ENCODE assay signal across 15 cellular contexts in genomic region chr10:111107023-111107422, GRCh38. TPM values are rescaled to one million over a fixed set of nuclear protein-coding genes. Genes with fewer than 3 reads are reported as not detected.
A peak's percentile ranks its signal among the peaks of the same experiment; 100 is the strongest.
DNase-seq lines count a peak whose midpoint lies in the region; ATAC-seq, FAIRE-seq and TF ChIP-seq lines count a peak whose summit lies in the region.
"Had no signal": no experiment of that assay in that cellular context is flagged by ENCODE, and none has a peak within 500 bp of the region (broad histone marks: within the 10 kb centered on the region; RNA-seq: fewer than 3 reads in every experiment).

No MANE protein-coding gene starts in this region.

- H3K9ac ChIP-seq in endodermal cell (ENCODE audit: extremely low read depth, low read length, poor library complexity, severe bottlenecking) (no peak overlapping the region), mesendoderm (ENCODE audit: low read length) (no peak overlapping the region)

- no peak overlapping the region for H4K5ac ChIP-seq in mesendoderm (ENCODE audit: low read length)

- H3K4me3 ChIP-seq in A549 = no peak overlapping the region
- H3K4me3 ChIP-seq in endodermal cell (ENCODE audit: low read length) = no peak overlapping the region
- H3K4me3 ChIP-seq in mesendoderm (ENCODE audit: low read length) = no peak overlapping the region
- no peak overlapping the region for H3K4me3 ChIP-seq in Peyer's patch
- no peak overlapping the region for H3K4me3 ChIP-seq in CD8-positive, alpha-beta T cell (ENCODE audit: low read depth, low read length)
- H3K4me3 ChIP-seq: GM12878 had no signal

- H2AK5ac ChIP-seq in mesendoderm (ENCODE audit: low read length) = no peak overlapping the region

- H3K4me1 ChIP-seq in A549 (no peaks in the 10 kb centered on the region), endodermal cell (ENCODE audit: control insufficient read depth, insufficient read depth, low read length) (no peaks in the 10 kb centered on the region), mesendoderm (ENCODE audit: control insufficient read depth, low read depth, low read length) (no peaks in the 10 kb centered on the region), Peyer's patch (peaks cover 0 to 11% (median 0%) of the 10 kb centered on the region in 4 donors)
- H3K4me1 ChIP-seq in CD8-positive, alpha-beta T cell (ENCODE audit: insufficient read depth, low read length) = no peaks in the 10 kb centered on the region

- H2BK5ac ChIP-seq in mesendoderm (ENCODE audit: low read length) = no peak overlapping the region

- H3K4me2 ChIP-seq in A549 (no peak overlapping the region), mesendoderm (ENCODE audit: low read length) (no peak overlapping the region)

- no peak overlapping the region for H2BK15ac ChIP-seq in mesendoderm (replicated peaks; ENCODE audit: low read depth)

- intact Hi-C loops in CD8-positive, alpha-beta T cell (cut with DNase I, micrococcal nuclease) = no loop called here

- no peaks in the 10 kb centered on the region for H3K9me3 Mint-ChIP-seq in endodermal cell
- no peaks in the 10 kb centered on the region for H3K9me3 Mint-ChIP-seq in CD8-positive, alpha-beta T cell

- no peaks in the 10 kb centered on the region for H3K79me1 ChIP-seq in mesendoderm (ENCODE audit: low read length)

- H3K56ac ChIP-seq in mesendoderm (ENCODE audit: low read length) = no peak overlapping the region

- no peak overlapping the region for H3K4me3 Mint-ChIP-seq in endodermal cell
- H3K4me3 Mint-ChIP-seq in CD8-positive, alpha-beta T cell = no peak overlapping the region

- H4K8ac ChIP-seq in mesendoderm (ENCODE audit: low read depth, low read length) = no peak overlapping the region

- H3K4ac ChIP-seq in mesendoderm (ENCODE audit: low read depth, low read length) = no peak overlapping the region

- no peak overlapping the region for H3K18ac ChIP-seq in mesendoderm (ENCODE audit: low read length)

- TF ChIP-seq POLR2A in A549 (IDR thresholded peaks at IDR 0.05; ENCODE audit: low read length) (no peak), Peyer's patch (IDR thresholded peaks at IDR 0.05) (no peak)

- peak; percentile 41 to 54; a peak in 2 of 6 replicates for ATAC-seq in A549
- no peak for ATAC-seq in CD8-positive, alpha-beta T cell
- ATAC-seq: GM12878 had no signal

- TF ChIP-seq CTCF in A549 (IDR thresholded peaks at IDR 0.05) (no peak), endodermal cell (conservative IDR thresholded peaks at IDR 0.05) (peak; percentile 67), Peyer's patch (IDR thresholded peaks at IDR 0.05) (no peak)
- no peak for TF ChIP-seq CTCF in CD8-positive, alpha-beta T cell (IDR thresholded peaks at IDR 0.05)

- no peak overlapping the region for H3K23ac ChIP-seq in mesendoderm (ENCODE audit: low read length)

- 11% methylated on average over 4 of the region's 4 CpGs for WGBS in A549 (ENCODE audit: missing lambda C conversion rate)
- WGBS in endodermal cell (ENCODE audit: insufficient coverage in 1 of 2, insufficient read length in 1 of 2), 2 experiments = 83% methylated on average over 2 to 4 of the region's 4 CpGs
- no CpG with 5 or more reads among the region's 4 CpGs for WGBS in mesendoderm (ENCODE audit: extremely low coverage, insufficient coverage, low lambda C conversion rate)

- no peaks in the 10 kb centered on the region for H3K79me2 ChIP-seq in mesendoderm (ENCODE audit: control insufficient read depth, insufficient read depth, low read length)

- peaks cover 4% of the 10 kb centered on the region for H3K4me1 Mint-ChIP-seq in endodermal cell
- H3K4me1 Mint-ChIP-seq in CD8-positive, alpha-beta T cell (ENCODE audit: low read depth) = no peaks in the 10 kb centered on the region

- H3K36me3 ChIP-seq in endodermal cell (ENCODE audit: control insufficient read depth, insufficient read depth, low read length) = no peaks in the 10 kb centered on the region
- H3K36me3 ChIP-seq in mesendoderm (ENCODE audit: control insufficient read depth, insufficient read depth, low read length) = no peaks in the 10 kb centered on the region
- no peaks in the 10 kb centered on the region for H3K36me3 ChIP-seq in Peyer's patch
- H3K36me3 ChIP-seq in CD8-positive, alpha-beta T cell (ENCODE audit: insufficient read depth, low read length) = no peaks in the 10 kb centered on the region

- H3K27ac ChIP-seq in A549 (no peak overlapping the region), endodermal cell (ENCODE audit: low read depth, low read length) (no peak overlapping the region), mesendoderm (ENCODE audit: low read depth, low read length) (no peak overlapping the region), Peyer's patch (no peak overlapping the region)
- no peak overlapping the region for H3K27ac ChIP-seq in CD8-positive, alpha-beta T cell (ENCODE audit: low read depth, low read length)

- no peak overlapping the region for H3K27ac Mint-ChIP-seq in endodermal cell
- H3K27ac Mint-ChIP-seq in CD8-positive, alpha-beta T cell = no peak overlapping the region

- peaks cover 4% of the 10 kb centered on the region for H3K27me3 ChIP-seq in endodermal cell (ENCODE audit: control insufficient read depth, insufficient read depth, low read length, poor library complexity, severe bottlenecking)
- H3K27me3 ChIP-seq in mesendoderm (ENCODE audit: insufficient read depth, low read length, poor library complexity) = no peaks in the 10 kb centered on the region
- H3K27me3 ChIP-seq in Peyer's patch = no peaks in the 10 kb centered on the region
- no peaks in the 10 kb centered on the region for H3K27me3 ChIP-seq in CD8-positive, alpha-beta T cell (ENCODE audit: insufficient read depth, low read length)

- no peak for TF ChIP-seq RAD21 in A549 (conservative IDR thresholded peaks at IDR 0.05 in 1 of 2, IDR thresholded peaks at IDR 0.05 in 1 of 2)

- DNase-seq in A549 (ENCODE audit: low read depth in 1 of 2, low spot score in 1 of 2) (no peak), HT1080 (ENCODE audit: low read depth) (peak; percentile 3), endodermal cell (peak; percentile 66), mesendoderm (peak; percentile 45), Peyer's patch (no peak), NCI-H2081 (lab: John Stamatoyannopoulos, UW) (no peak)
- DNase-seq in activated CD4-positive, alpha-beta T cell treated with anti-CD3 and anti-CD28 coated beads for 1 hour = no peak
- no peak for DNase-seq in CD8-positive, alpha-beta T cell
- DNase-seq: IMR-90, NCI-H1417, NCI-H2029, NCI-H510A had no signal

- H3K36me3 Mint-ChIP-seq in endodermal cell (ENCODE audit: low read depth) = no peaks in the 10 kb centered on the region
- H3K36me3 Mint-ChIP-seq in CD8-positive, alpha-beta T cell = no peaks in the 10 kb centered on the region

- H2BK120ac ChIP-seq in mesendoderm (ENCODE audit: low read depth, low read length) = no peak overlapping the region

- CTCF ChIA-PET in A549 (lab: Yijun Ruan, JAX) = interaction anchor here (0.9 to 1.1 kb wide), 3 partner anchors 19 to 34 kb away, joined by 3 to 5 read pairs (median 3); partner anchors contain the start of gene ADRA2A
- CTCF ChIA-PET in CD8-positive, alpha-beta T cell (lab: Charles Lee) = no interaction called here

- no peak for FAIRE-seq in A549 (lab: Jason Lieb, UNC)
- FAIRE-seq: A204.1, GM12878, GM19239 had no signal

- no peaks in the 10 kb centered on the region for H3K9me3 ChIP-seq in A549
- no peaks in the 10 kb centered on the region for H3K9me3 ChIP-seq in endodermal cell (ENCODE audit: control insufficient read depth, low read length)
- H3K9me3 ChIP-seq in Peyer's patch = no peaks in the 10 kb centered on the region
- no peaks in the 10 kb centered on the region for H3K9me3 ChIP-seq in CD8-positive, alpha-beta T cell (ENCODE audit: low read length)

- POLR2A ChIA-PET in A549 (lab: Yijun Ruan, JAX) = no interaction called here
- POLR2A ChIA-PET in CD8-positive, alpha-beta T cell (lab: Charles Lee) = no interaction called here

- peaks cover 2% of the 10 kb centered on the region for H3K27me3 Mint-ChIP-seq in endodermal cell (ENCODE audit: insufficient read depth)
- H3K27me3 Mint-ChIP-seq in CD8-positive, alpha-beta T cell (ENCODE audit: low read depth) = peaks cover 7% of the 10 kb centered on the region

- TF ChIP-seq EP300 in A549 (IDR thresholded peaks at IDR 0.05) = no peak

TF ChIP-seq in A549, 52 proteins besides CTCF, POLR2A, EP300 and RAD21:
- TF ChIP-seq FOSL2 (IDR thresholded peaks at IDR 0.05) = no peak
- TF ChIP-seq FOSL2 (CRISPR knock-in tag; IDR thresholded peaks at IDR 0.05) = no peak

RNA-seq across cellular contexts. Expression of gene ADRA2A, which starts 30.2 kb away (rescaled TPM):
- not detected in 2 replicates for polyA plus RNA-seq in A549 (2011; rRNA removed)
- 0.01 TPM in 2 replicates for polyA plus RNA-seq in A549 (2012; cell fraction: cytosol; rRNA removed)
- polyA plus RNA-seq in A549 (2012; cell fraction: nucleus; rRNA removed) = 0.04 and 0.05 TPM in 2 replicates
- not detected in 3 replicates for polyA plus RNA-seq in A549 (2017; fragmentation: RNase III; extraction: RNeasy Plus Mini Kit Qiagen cat#74134 plus additional on column Dnase treatment)
- not detected in 2 replicates for polyA minus RNA-seq in A549 (2011; rRNA and poly(A)+ RNA removed)
- 0.20 and 0.23 TPM in 2 replicates for total RNA-seq in HT1080 (2014; rRNA removed; shearing (Covaris generic))
- polyA plus RNA-seq in HT1080 (2015; cell fraction: cytosol; rRNA removed) = 0.05 and 0.07 TPM in 2 replicates
- not detected in 2 replicates for polyA plus RNA-seq in HT1080 (2015; cell fraction: nucleus; rRNA removed)
- total RNA-seq in endodermal cell = under 1 TPM in 1 of 2 donors, not detected in 1; 0.13 TPM
- polyA plus RNA-seq in endodermal cell (2013, experiment 1 of 2) = 0.53 TPM
- polyA plus RNA-seq in endodermal cell (2013, experiment 2 of 2) = 0.87 TPM
- 0.73 TPM for polyA plus RNA-seq in mesendoderm (2013, experiment 1 of 2)
- polyA plus RNA-seq in mesendoderm (2013, experiment 2 of 2) = 0.74 TPM
- total RNA-seq in Peyer's patch = 10 to 100 TPM in 1 of 4 donors, 1 to 10 TPM in 2, not detected in 1; 4.6 to 11.6 (median 5.6) TPM
- total RNA-seq in CD8-positive, alpha-beta T cell = not detected
- total RNA-seq: IMR-90 had no signal
- polyA plus RNA-seq: GM12878, IMR-90 had no signal

Comparison
In these comparisons a context has a peak if more than half of its experiments do, and no peak if none do; other contexts are left out.
1. DNase-seq: peak in HT1080 (single experiment), endodermal cell (single experiment) and mesendoderm (single experiment); none in A549 (0 of 2), activated CD4-positive, alpha-beta T cell treated with anti-CD3 and anti-CD28 coated beads for 1 hour (single experiment), Peyer's patch (0 of 3), NCI-H2081 (0 of 2) and CD8-positive, alpha-beta T cell (0 of 7).